ENCODE assay signal across 1 cellular context in the genomic region with DNA sequence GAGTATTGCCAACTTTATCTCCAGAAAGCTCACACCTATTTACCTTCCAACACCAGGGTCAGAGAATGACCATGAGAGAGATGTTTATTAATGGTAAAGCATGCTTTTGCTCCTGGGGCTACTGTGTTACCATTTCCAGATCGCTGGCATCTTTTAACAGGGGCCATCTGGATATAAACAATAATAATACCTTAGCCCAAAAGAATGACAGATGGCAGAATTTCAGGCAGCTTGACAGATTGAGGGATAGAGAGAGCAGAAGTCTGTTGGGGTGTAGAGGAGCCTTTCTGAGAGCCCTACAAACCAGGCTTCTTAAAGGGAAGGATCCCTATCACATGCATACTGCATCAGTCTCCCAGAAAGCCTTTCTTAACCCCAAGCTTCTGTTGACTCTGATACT.
TF ChIP-seq lines count a peak whose summit lies in the region.

No MANE protein-coding gene starts in this region.

TF ChIP-seq in SK-N-SH, 30 proteins besides CTCF, POLR2A, EP300 and RAD21 (continued from another document):
- TF ChIP-seq, protein P1, sequence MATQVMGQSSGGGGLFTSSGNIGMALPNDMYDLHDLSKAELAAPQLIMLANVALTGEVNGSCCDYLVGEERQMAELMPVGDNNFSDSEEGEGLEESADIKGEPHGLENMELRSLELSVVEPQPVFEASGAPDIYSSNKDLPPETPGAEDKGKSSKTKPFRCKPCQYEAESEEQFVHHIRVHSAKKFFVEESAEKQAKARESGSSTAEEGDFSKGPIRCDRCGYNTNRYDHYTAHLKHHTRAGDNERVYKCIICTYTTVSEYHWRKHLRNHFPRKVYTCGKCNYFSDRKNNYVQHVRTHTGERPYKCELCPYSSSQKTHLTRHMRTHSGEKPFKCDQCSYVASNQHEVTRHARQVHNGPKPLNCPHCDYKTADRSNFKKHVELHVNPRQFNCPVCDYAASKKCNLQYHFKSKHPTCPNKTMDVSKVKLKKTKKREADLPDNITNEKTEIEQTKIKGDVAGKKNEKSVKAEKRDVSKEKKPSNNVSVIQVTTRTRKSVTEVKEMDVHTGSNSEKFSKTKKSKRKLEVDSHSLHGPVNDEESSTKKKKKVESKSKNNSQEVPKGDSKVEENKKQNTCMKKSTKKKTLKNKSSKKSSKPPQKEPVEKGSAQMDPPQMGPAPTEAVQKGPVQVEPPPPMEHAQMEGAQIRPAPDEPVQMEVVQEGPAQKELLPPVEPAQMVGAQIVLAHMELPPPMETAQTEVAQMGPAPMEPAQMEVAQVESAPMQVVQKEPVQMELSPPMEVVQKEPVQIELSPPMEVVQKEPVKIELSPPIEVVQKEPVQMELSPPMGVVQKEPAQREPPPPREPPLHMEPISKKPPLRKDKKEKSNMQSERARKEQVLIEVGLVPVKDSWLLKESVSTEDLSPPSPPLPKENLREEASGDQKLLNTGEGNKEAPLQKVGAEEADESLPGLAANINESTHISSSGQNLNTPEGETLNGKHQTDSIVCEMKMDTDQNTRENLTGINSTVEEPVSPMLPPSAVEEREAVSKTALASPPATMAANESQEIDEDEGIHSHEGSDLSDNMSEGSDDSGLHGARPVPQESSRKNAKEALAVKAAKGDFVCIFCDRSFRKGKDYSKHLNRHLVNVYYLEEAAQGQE (IDR thresholded peaks at IDR 0.05; ENCODE audit: low read depth, low read length), result no peak
- no peak for TF ChIP-seq FOXM1 (IDR thresholded peaks at IDR 0.05; ENCODE audit: low read depth)
- TF ChIP-seq, protein P2, sequence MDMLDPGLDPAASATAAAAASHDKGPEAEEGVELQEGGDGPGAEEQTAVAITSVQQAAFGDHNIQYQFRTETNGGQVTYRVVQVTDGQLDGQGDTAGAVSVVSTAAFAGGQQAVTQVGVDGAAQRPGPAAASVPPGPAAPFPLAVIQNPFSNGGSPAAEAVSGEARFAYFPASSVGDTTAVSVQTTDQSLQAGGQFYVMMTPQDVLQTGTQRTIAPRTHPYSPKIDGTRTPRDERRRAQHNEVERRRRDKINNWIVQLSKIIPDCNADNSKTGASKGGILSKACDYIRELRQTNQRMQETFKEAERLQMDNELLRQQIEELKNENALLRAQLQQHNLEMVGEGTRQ (IDR thresholded peaks at IDR 0.05; ENCODE audit: borderline replicate concordance, low read depth, low read length), result no peak
- TF ChIP-seq GATA2 (CRISPR knock-in tag; IDR thresholded peaks at IDR 0.05), result peak; percentile 31; the same call in 1 of the 2 replicates
- peak; percentile 16; the same call in 1 of the 2 replicates for TF ChIP-seq RCOR1 (IDR thresholded peaks at IDR 0.05; ENCODE audit: low read length)
- no peak for TF ChIP-seq YY1 (IDR thresholded peaks at IDR 0.05; ENCODE audit: low read depth)
